Comparison of ENCODE assay signal across 40 cellular contexts in the genomic region with DNA sequence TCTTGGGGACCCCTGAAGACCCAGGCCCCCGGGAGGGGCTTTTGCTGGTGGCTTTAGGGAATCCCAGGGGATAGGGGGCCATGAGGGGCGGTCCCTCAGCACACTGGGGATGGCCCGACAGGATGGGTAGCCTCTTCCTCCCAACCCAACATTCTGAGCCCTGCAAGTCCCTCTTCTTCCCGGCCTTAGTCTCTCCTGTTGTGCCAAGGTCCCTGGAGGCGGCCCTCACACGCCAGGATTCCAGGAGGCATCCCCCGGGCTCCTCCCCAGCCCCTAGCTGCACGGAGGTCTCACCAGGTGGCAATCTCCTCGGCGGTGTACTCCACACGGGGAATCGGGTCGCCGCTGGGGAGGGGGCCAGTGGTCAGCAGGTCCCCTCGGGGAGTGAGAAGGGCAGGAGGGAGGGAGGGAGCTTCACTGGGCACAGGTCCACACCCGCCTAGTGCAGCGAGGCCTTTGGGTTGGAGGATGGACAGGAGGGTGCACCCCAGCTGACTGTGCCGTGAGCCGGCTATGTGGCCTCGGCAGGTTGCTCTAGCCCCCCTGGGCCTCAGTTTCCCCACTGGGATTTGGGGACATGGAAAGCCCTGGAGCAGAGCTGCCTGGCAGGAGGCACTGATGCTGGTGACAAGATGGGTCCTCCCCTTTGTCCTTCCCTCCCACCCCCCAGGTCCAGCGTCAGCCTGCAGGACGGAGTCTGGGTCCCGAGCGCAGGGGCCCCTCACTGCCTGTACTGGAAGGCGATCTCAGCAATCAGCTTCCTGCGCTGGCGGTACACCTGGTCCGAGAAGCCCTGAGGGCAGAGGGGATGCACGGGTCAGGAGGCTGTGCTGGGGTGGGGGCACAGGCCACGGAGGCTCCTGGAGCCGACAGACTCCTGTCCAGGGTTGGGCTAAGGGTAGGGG. TPM values are rescaled to one million over a fixed set of nuclear protein-coding genes. Genes with fewer than 3 reads are reported as not detected.
"Had no signal": no experiment of that assay in that cellular context is flagged by ENCODE, and none has a peak within 500 bp of the region (broad histone marks: within the 10 kb centered on the region; RNA-seq: fewer than 3 reads in every experiment).

No MANE protein-coding gene starts in this region.

- H3K27me3 Mint-ChIP-seq: activated CD4-positive, alpha-beta memory T cell treated with anti-CD3 and anti-CD28 coated beads, Interleukin-2, amount 10 ng/mL, durations not matched to agents 7 days and 5 days; activated CD4-positive, alpha-beta T cell treated with anti-CD3 and anti-CD28 coated beads, Interleukin-2, amount 10 ng/mL, durations not matched to agents 7 days and 5 days; activated CD8-positive, alpha-beta memory T cell treated with anti-CD3 and anti-CD28 coated beads, Interleukin-2, amount 10 ng/mL, durations not matched to agents 7 days and 5 days; activated T-helper 17 cell treated with anti-CD3 and anti-CD28 coated beads, Interleukin-2, amount 50 U/mL, for 72 hours had no signal

- H3K27ac ChIP-seq: body of pancreas, brain microvascular endothelial cell, breast epithelium, VCaP had no signal

- H3K4me3 Mint-ChIP-seq: activated B cell treated with CpG ODN at 0.5 μM for 24 hours; activated CD4-positive, alpha-beta memory T cell treated with anti-CD3 and anti-CD28 coated beads, Interleukin-2, amount 10 ng/mL, durations not matched to agents 7 days and 5 days; activated CD4-positive, alpha-beta T cell treated with anti-CD3 and anti-CD28 coated beads for 36 hours; activated CD4-positive, alpha-beta T cell treated with anti-CD3 and anti-CD28 coated beads, Interleukin-2, amount 10 ng/mL, durations not matched to agents 7 days and 5 days; activated CD8-positive, alpha-beta memory T cell treated with anti-CD3 and anti-CD28 coated beads, Interleukin-2, amount 10 ng/mL, durations not matched to agents 7 days and 5 days; activated CD8-positive, alpha-beta T cell treated with anti-CD3 and anti-CD28 coated beads, Interleukin-2, amount 10 ng/mL, durations not matched to agents 7 days and 5 days; activated naive CD4-positive, alpha-beta T cell treated with anti-CD3 and anti-CD28 coated beads for 36 hours; activated naive CD8-positive, alpha-beta T cell treated with anti-CD3 and anti-CD28 coated beads for 36 hours; activated T-cell treated with anti-CD3 and anti-CD28 coated beads, Interleukin-2, amount 50 U/mL, for 4 hours; activated T-cell treated with anti-CD3 and anti-CD28 coated beads, Interleukin-2, amount 50 U/mL, for 72 hours; activated T-helper 1 cell treated with anti-CD3 and anti-CD28 coated beads, Interleukin-12 subunit alpha, Interleukin-12 subunit beta, Interleukin-2, Interleukin-4 antibody, amounts not matched to agents 30 ng/mL and 10 ng/mL and 1 ng/mL, durations not matched to agents 14 hours and 24 hours and 36 hours; activated T-helper 17 cell treated with anti-CD3 and anti-CD28 coated beads, Interleukin-2, amount 50 U/mL, for 72 hours; T-helper 1 cell treated with Interleukin-12 subunit alpha and Interleukin-12 subunit beta and Interleukin-4 antibody, amounts not matched to agents 30 μg/mL and 1 μg/mL, for 36 hours; T-helper 2 cell treated with Interferon-gamma antibody and Interleukin-4, amounts not matched to agents 5 μg/mL and 100 μg/mL, for 36 hours had no signal

- H3K36me3 ChIP-seq: adrenal gland, brain microvascular endothelial cell, breast epithelium had no signal

- H3K27me3 ChIP-seq: body of pancreas had no signal

- H3K27ac Mint-ChIP-seq: activated B cell treated with CpG ODN at 0.5 μM for 24 hours; activated CD4-positive, alpha-beta memory T cell treated with anti-CD3 and anti-CD28 coated beads, Interleukin-2, amount 10 ng/mL, durations not matched to agents 7 days and 5 days; activated CD4-positive, alpha-beta T cell treated with anti-CD3 and anti-CD28 coated beads for 36 hours; activated CD4-positive, alpha-beta T cell treated with anti-CD3 and anti-CD28 coated beads, Interleukin-2, amount 10 ng/mL, durations not matched to agents 7 days and 5 days; activated CD8-positive, alpha-beta memory T cell treated with anti-CD3 and anti-CD28 coated beads, Interleukin-2, amount 10 ng/mL, durations not matched to agents 7 days and 5 days; activated CD8-positive, alpha-beta T cell treated with anti-CD3 and anti-CD28 coated beads, Interleukin-2, amount 10 ng/mL, durations not matched to agents 7 days and 5 days; activated naive CD4-positive, alpha-beta T cell treated with anti-CD3 and anti-CD28 coated beads for 36 hours; activated naive CD4-positive, alpha-beta T cell treated with anti-CD3 and anti-CD28 coated beads, Interleukin-2, amount 50 U/mL, for 72 hours; activated naive CD8-positive, alpha-beta T cell treated with anti-CD3 and anti-CD28 coated beads for 36 hours; activated T-cell treated with anti-CD3 and anti-CD28 coated beads, Interleukin-2, amount 50 U/mL, for 72 hours; activated T-helper 1 cell treated with anti-CD3 and anti-CD28 coated beads, Interleukin-12 subunit alpha, Interleukin-12 subunit beta, Interleukin-2, Interleukin-4 antibody, amounts not matched to agents 30 ng/mL and 10 ng/mL and 1 ng/mL, durations not matched to agents 14 hours and 24 hours and 36 hours; activated T-helper 17 cell treated with anti-CD3 and anti-CD28 coated beads, Interleukin-2, amount 50 U/mL, for 72 hours; T-helper 1 cell treated with Interleukin-12 subunit alpha and Interleukin-12 subunit beta and Interleukin-4 antibody, amounts not matched to agents 30 μg/mL and 1 μg/mL, for 36 hours; T-helper 2 cell treated with Interferon-gamma antibody and Interleukin-4, amounts not matched to agents 5 μg/mL and 100 μg/mL, for 36 hours had no signal

- H3K4me1 ChIP-seq: breast epithelium had no signal

- H3K4me1 Mint-ChIP-seq: activated B cell treated with CpG ODN at 0.5 μM for 24 hours; activated CD4-positive, alpha-beta memory T cell treated with anti-CD3 and anti-CD28 coated beads, Interleukin-2, amount 10 ng/mL, durations not matched to agents 7 days and 5 days; activated CD4-positive, alpha-beta T cell treated with anti-CD3 and anti-CD28 coated beads for 36 hours; activated CD4-positive, alpha-beta T cell treated with anti-CD3 and anti-CD28 coated beads, Interleukin-2, amount 10 ng/mL, durations not matched to agents 7 days and 5 days; activated CD8-positive, alpha-beta memory T cell treated with anti-CD3 and anti-CD28 coated beads, Interleukin-2, amount 10 ng/mL, durations not matched to agents 7 days and 5 days; activated naive CD8-positive, alpha-beta T cell treated with anti-CD3 and anti-CD28 coated beads for 36 hours; activated T-helper 17 cell treated with anti-CD3 and anti-CD28 coated beads, Interleukin-2, amount 50 U/mL, for 72 hours had no signal

- H3K9me3 Mint-ChIP-seq: activated B cell treated with CpG ODN at 0.5 μM for 24 hours; activated CD4-positive, alpha-beta memory T cell treated with anti-CD3 and anti-CD28 coated beads, Interleukin-2, amount 10 ng/mL, durations not matched to agents 7 days and 5 days; activated CD4-positive, alpha-beta T cell treated with anti-CD3 and anti-CD28 coated beads, Interleukin-2, amount 10 ng/mL, durations not matched to agents 7 days and 5 days; activated naive CD4-positive, alpha-beta T cell treated with anti-CD3 and anti-CD28 coated beads for 36 hours; activated naive CD4-positive, alpha-beta T cell treated with anti-CD3 and anti-CD28 coated beads, Interleukin-2, amount 50 U/mL, for 72 hours; activated naive CD8-positive, alpha-beta T cell treated with anti-CD3 and anti-CD28 coated beads for 36 hours; activated T-cell treated with anti-CD3 and anti-CD28 coated beads, Interleukin-2, amount 50 U/mL, for 4 hours; activated T-cell treated with anti-CD3 and anti-CD28 coated beads, Interleukin-2, amount 50 U/mL, for 72 hours; activated T-helper 1 cell treated with anti-CD3 and anti-CD28 coated beads, Interleukin-12 subunit alpha, Interleukin-12 subunit beta, Interleukin-2, Interleukin-4 antibody, amounts not matched to agents 30 ng/mL and 10 ng/mL and 1 ng/mL, durations not matched to agents 14 hours and 24 hours and 36 hours; activated T-helper 17 cell treated with anti-CD3 and anti-CD28 coated beads, Interleukin-2, amount 50 U/mL, for 72 hours; T-helper 1 cell treated with Interleukin-12 subunit alpha and Interleukin-12 subunit beta and Interleukin-4 antibody, amounts not matched to agents 30 μg/mL and 1 μg/mL, for 36 hours; T-helper 2 cell treated with Interferon-gamma antibody and Interleukin-4, amounts not matched to agents 5 μg/mL and 100 μg/mL, for 36 hours had no signal

- FAIRE-seq: astrocyte, TTC549 had no signal

- H3K36me3 Mint-ChIP-seq: activated CD8-positive, alpha-beta memory T cell treated with anti-CD3 and anti-CD28 coated beads, Interleukin-2, amount 10 ng/mL, durations not matched to agents 7 days and 5 days; activated naive CD4-positive, alpha-beta T cell treated with anti-CD3 and anti-CD28 coated beads, Interleukin-2, amount 50 U/mL, for 72 hours; activated naive CD8-positive, alpha-beta T cell treated with anti-CD3 and anti-CD28 coated beads for 36 hours had no signal

- H3K4me3 ChIP-seq: adrenal gland, body of pancreas had no signal

- H3K9me3 ChIP-seq: adrenal gland, body of pancreas, breast epithelium had no signal

- DNase-seq: activated B cell treated with CpG ODN at 0.5 μM for 24 hours; activated CD4-positive, alpha-beta memory T cell treated with anti-CD3 and anti-CD28 coated beads, Interleukin-2, amount 10 ng/mL, durations not matched to agents 7 days and 5 days; activated CD4-positive, alpha-beta T cell treated with anti-CD3 and anti-CD28 coated beads for 1 hour; activated CD4-positive, alpha-beta T cell treated with anti-CD3 and anti-CD28 coated beads for 36 hours; activated CD4-positive, alpha-beta T cell treated with anti-CD3 and anti-CD28 coated beads for 48 hours; activated CD4-positive, alpha-beta T cell treated with anti-CD3 and anti-CD28 coated beads, Interleukin-2, amount 10 ng/mL, durations not matched to agents 7 days and 5 days; activated CD4-positive, alpha-beta T cell treated with anti-CD3 and anti-CD28 coated beads, Interleukin-2, amount 50 U/mL, for 48 hours; activated CD8-positive, alpha-beta memory T cell treated with anti-CD3 and anti-CD28 coated beads for 24 hours; activated CD8-positive, alpha-beta memory T cell treated with anti-CD3 and anti-CD28 coated beads, Interleukin-2, amount 10 ng/mL, durations not matched to agents 7 days and 5 days; activated CD8-positive, alpha-beta T cell treated with anti-CD3 and anti-CD28 coated beads, Interleukin-2, amount 10 ng/mL, durations not matched to agents 7 days and 5 days; activated effector memory CD4-positive, alpha-beta T cell treated with anti-CD3 and anti-CD28 coated beads, Interleukin-2, amount 50 U/mL, for 16 hours; activated gamma-delta T cell treated with Interleukin-2 at 50 U/mL for 16 hours; activated naive CD4-positive, alpha-beta T cell; activated naive CD4-positive, alpha-beta T cell treated with anti-CD3 and anti-CD28 coated beads for 36 hours; activated naive CD4-positive, alpha-beta T cell treated with anti-CD3 and anti-CD28 coated beads, Interleukin-2, amount 50 U/mL, for 16 hours; activated naive CD8-positive, alpha-beta T cell treated with anti-CD3 and anti-CD28 coated beads for 36 hours; activated T-cell treated with anti-CD3 and anti-CD28 coated beads for 4 hours; activated T-cell treated with anti-CD3 and anti-CD28 coated beads, Interleukin-2, amount 50 U/mL, for 1 hour; activated T-cell treated with anti-CD3 and anti-CD28 coated beads, Interleukin-2, amount 50 U/mL, for 4 hours; activated T-cell treated with anti-CD3 and anti-CD28 coated beads, Interleukin-2, amount 50 U/mL, for 72 hours; amniotic stem cell; aorta; body of pancreas; brain microvascular endothelial cell; central memory CD4-positive, alpha-beta T cell; T-helper 1 cell; T-helper 2 cell; T-helper 9 cell had no signal

RNA-seq across cellular contexts. Expression of a gene that starts 4.2 kb away (rescaled TPM):
- total RNA-seq: activated B cell treated with CpG ODN at 0.5 μM for 24 hours; activated CD4-positive, alpha-beta memory T cell treated with anti-CD3 and anti-CD28 coated beads, Interleukin-2, amount 10 ng/mL, durations not matched to agents 7 days and 5 days; activated CD4-positive, alpha-beta T cell treated with anti-CD3 and anti-CD28 coated beads for 36 hours; activated CD4-positive, alpha-beta T cell treated with anti-CD3 and anti-CD28 coated beads, Interleukin-2, amount 10 ng/mL, durations not matched to agents 7 days and 5 days; activated CD8-positive, alpha-beta memory T cell treated with anti-CD3 and anti-CD28 coated beads, Interleukin-2, amount 10 ng/mL, durations not matched to agents 7 days and 5 days; activated CD8-positive, alpha-beta T cell treated with anti-CD3 and anti-CD28 coated beads, Interleukin-2, amount 10 ng/mL, durations not matched to agents 7 days and 5 days; activated naive CD4-positive, alpha-beta T cell treated with anti-CD3 and anti-CD28 coated beads for 36 hours; activated naive CD4-positive, alpha-beta T cell treated with anti-CD3 and anti-CD28 coated beads, Interleukin-2, amount 50 U/mL, for 72 hours; activated naive CD8-positive, alpha-beta T cell treated with anti-CD3 and anti-CD28 coated beads for 36 hours; activated T-cell treated with anti-CD3 and anti-CD28 coated beads, Interleukin-2, amount 50 U/mL, for 4 hours; activated T-cell treated with anti-CD3 and anti-CD28 coated beads, Interleukin-2, amount 50 U/mL, for 72 hours; activated T-helper 1 cell treated with anti-CD3 and anti-CD28 coated beads, Interleukin-12 subunit alpha, Interleukin-12 subunit beta, Interleukin-2, Interleukin-4 antibody, amounts not matched to agents 30 ng/mL and 10 ng/mL and 1 ng/mL, durations not matched to agents 14 hours and 24 hours and 36 hours; activated T-helper 17 cell treated with anti-CD3 and anti-CD28 coated beads, Interleukin-2, amount 50 U/mL, for 72 hours; astrocyte; breast epithelium; cardiac septum; chondrocyte had no signal
- polyA plus RNA-seq: aorta had no signal

RNA-seq across cellular contexts. Expression of a gene that starts 6.4 kb away (rescaled TPM):
- total RNA-seq: activated B cell treated with CpG ODN at 0.5 μM for 24 hours; activated CD4-positive, alpha-beta memory T cell treated with anti-CD3 and anti-CD28 coated beads, Interleukin-2, amount 10 ng/mL, durations not matched to agents 7 days and 5 days; activated CD4-positive, alpha-beta T cell treated with anti-CD3 and anti-CD28 coated beads for 36 hours; activated CD4-positive, alpha-beta T cell treated with anti-CD3 and anti-CD28 coated beads, Interleukin-2, amount 10 ng/mL, durations not matched to agents 7 days and 5 days; activated CD8-positive, alpha-beta memory T cell treated with anti-CD3 and anti-CD28 coated beads, Interleukin-2, amount 10 ng/mL, durations not matched to agents 7 days and 5 days; activated CD8-positive, alpha-beta T cell treated with anti-CD3 and anti-CD28 coated beads, Interleukin-2, amount 10 ng/mL, durations not matched to agents 7 days and 5 days; activated naive CD4-positive, alpha-beta T cell treated with anti-CD3 and anti-CD28 coated beads for 36 hours; activated naive CD4-positive, alpha-beta T cell treated with anti-CD3 and anti-CD28 coated beads, Interleukin-2, amount 50 U/mL, for 72 hours; activated naive CD8-positive, alpha-beta T cell treated with anti-CD3 and anti-CD28 coated beads for 36 hours; activated T-cell treated with anti-CD3 and anti-CD28 coated beads, Interleukin-2, amount 50 U/mL, for 4 hours; activated T-cell treated with anti-CD3 and anti-CD28 coated beads, Interleukin-2, amount 50 U/mL, for 72 hours; activated T-helper 1 cell treated with anti-CD3 and anti-CD28 coated beads, Interleukin-12 subunit alpha, Interleukin-12 subunit beta, Interleukin-2, Interleukin-4 antibody, amounts not matched to agents 30 ng/mL and 10 ng/mL and 1 ng/mL, durations not matched to agents 14 hours and 24 hours and 36 hours; activated T-helper 17 cell treated with anti-CD3 and anti-CD28 coated beads, Interleukin-2, amount 50 U/mL, for 72 hours; astrocyte; breast epithelium; cardiac septum; chondrocyte had no signal

RNA-seq across cellular contexts. Expression of a gene that starts 28.2 kb away (rescaled TPM):
- total RNA-seq: activated B cell treated with CpG ODN at 0.5 μM for 24 hours; activated CD8-positive, alpha-beta T cell treated with anti-CD3 and anti-CD28 coated beads, Interleukin-2, amount 10 ng/mL, durations not matched to agents 7 days and 5 days had no signal
